Comparison of ENCODE assay signal across 1 cellular context in the genomic region with DNA sequence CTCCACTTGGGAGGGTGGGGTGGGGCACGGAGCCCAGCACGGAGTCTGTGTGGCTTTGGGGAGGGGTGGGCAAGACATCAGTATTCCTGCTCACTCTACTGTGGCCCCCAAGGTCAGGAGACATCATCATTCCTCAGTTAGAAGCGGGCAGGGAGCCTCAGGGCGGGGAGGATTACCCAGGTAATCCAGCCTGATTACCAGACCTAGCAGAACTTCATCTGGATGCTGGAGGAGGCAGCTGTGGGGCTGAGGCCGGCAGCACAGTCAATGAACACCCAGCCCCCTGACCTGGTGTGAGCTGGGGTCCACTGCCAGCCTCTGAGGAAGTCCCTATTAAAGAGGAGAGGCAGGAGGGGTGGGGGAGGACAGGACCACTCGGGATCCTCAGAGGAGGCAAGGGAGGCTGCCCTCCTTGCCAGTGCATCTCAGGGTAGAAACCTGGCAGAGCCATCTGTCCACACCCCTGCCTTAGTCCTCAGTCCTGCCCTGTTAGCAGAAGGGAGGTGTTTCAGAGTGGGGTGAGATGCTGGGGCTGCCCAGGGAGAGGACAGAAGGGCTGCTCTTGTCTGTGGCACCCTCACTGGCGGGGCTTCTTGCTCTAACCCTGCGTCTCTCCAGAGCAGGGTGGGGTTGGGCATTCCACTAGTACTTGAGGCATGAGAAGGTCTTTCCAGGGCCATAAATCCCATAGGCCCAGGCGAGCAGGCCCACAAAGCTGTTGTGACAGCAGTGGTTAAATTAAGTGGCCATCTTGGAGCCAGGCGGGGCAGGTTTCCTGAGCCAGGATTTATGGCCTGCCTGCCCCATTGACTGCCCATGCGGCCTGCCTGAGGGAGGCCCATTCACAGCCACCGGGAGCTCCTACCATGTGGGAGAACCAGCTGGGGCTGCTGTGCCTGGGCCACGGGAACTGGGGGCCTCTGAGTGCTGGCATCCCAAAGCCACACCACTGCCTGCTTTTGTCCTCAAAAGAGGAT.
A peak's percentile ranks its signal among the peaks of the same experiment; 100 is the strongest.
TF ChIP-seq lines count a peak whose summit lies in the region.

No MANE protein-coding gene starts in this region.

TF ChIP-seq in HEK293, 187 proteins besides CTCF, POLR2A, EP300 and RAD21 (continued from another document):
- TF ChIP-seq, protein P1, sequence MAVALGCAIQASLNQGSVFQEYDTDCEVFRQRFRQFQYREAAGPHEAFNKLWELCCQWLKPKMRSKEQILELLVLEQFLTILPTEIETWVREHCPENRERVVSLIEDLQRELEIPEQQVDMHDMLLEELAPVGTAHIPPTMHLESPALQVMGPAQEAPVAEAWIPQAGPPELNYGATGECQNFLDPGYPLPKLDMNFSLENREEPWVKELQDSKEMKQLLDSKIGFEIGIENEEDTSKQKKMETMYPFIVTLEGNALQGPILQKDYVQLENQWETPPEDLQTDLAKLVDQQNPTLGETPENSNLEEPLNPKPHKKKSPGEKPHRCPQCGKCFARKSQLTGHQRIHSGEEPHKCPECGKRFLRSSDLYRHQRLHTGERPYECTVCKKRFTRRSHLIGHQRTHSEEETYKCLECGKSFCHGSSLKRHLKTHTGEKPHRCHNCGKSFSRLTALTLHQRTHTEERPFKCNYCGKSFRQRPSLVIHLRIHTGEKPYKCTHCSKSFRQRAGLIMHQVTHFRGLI (tag by site-specific recombination; IDR thresholded peaks at IDR 0.05): peak; percentile 90
- TF ChIP-seq, protein P2, sequence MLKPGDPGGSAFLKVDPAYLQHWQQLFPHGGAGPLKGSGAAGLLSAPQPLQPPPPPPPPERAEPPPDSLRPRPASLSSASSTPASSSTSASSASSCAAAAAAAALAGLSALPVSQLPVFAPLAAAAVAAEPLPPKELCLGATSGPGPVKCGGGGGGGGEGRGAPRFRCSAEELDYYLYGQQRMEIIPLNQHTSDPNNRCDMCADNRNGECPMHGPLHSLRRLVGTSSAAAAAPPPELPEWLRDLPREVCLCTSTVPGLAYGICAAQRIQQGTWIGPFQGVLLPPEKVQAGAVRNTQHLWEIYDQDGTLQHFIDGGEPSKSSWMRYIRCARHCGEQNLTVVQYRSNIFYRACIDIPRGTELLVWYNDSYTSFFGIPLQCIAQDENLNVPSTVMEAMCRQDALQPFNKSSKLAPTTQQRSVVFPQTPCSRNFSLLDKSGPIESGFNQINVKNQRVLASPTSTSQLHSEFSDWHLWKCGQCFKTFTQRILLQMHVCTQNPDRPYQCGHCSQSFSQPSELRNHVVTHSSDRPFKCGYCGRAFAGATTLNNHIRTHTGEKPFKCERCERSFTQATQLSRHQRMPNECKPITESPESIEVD (tag by site-specific recombination; IDR thresholded peaks at IDR 0.05): no peak
- no peak for TF ChIP-seq ZNF121 (tag by site-specific recombination; IDR thresholded peaks at IDR 0.05)
- TF ChIP-seq ZFP69B (tag by site-specific recombination; IDR thresholded peaks at IDR 0.05): no peak
